In genomic region chr2:31319391-31320175, GRCh38 we compare ENCODE assay signal across 8 cellular contexts.
DNase-seq lines count a peak whose midpoint lies in the region; ATAC-seq and TF ChIP-seq lines count a peak whose summit lies in the region.

No MANE protein-coding gene starts in this region.

- peak overlapping the region; percentile 86; the same call in 1 of the 2 replicates for H3K23ac ChIP-seq in IMR-90 (ENCODE audit: low read depth, low read length)

- H3K27ac ChIP-seq in IMR-90 (ENCODE audit: insufficient read depth, low read length): peak overlapping the region; percentile 80

- H3K4me1 ChIP-seq in IMR-90 (ENCODE audit: control insufficient read depth, insufficient read depth, low read length): peaks cover 19% of the 10 kb centered on the region

- H4K5ac ChIP-seq in IMR-90 (ENCODE audit: low read depth, low read length): peak overlapping the region; percentile 14

- no peak overlapping the region for H3K9ac ChIP-seq in IMR-90 (ENCODE audit: low read depth, low read length)

- peak overlapping the region; percentile 72 for H2AK5ac ChIP-seq in IMR-90 (ENCODE audit: low read depth, low read length)

- no peaks in the 10 kb centered on the region for H3K9me3 ChIP-seq in IMR-90 (ENCODE audit: control insufficient read depth, insufficient read depth, low read length)

- no CpG with 5 or more reads among the region's 7 CpGs for WGBS in IMR-90 (ENCODE audit: extremely low coverage in 2 of 2, insufficient read length in 1 of 2), 2 experiments

- dilution Hi-C loops in IMR-90 (cut with HindIII; ENCODE audit: low sequenced_read_pairs, unreplicated experiment): no loop called here

- peak overlapping the region; percentile 83 for H3K14ac ChIP-seq in IMR-90 (replicated peaks; ENCODE audit: low read depth, low read length)

- H3K4ac ChIP-seq in IMR-90 (ENCODE audit: low read depth, low read length): peak overlapping the region; percentile 85

- no peaks in the 10 kb centered on the region for H3K27me3 ChIP-seq in IMR-90 (ENCODE audit: control insufficient read depth, insufficient read depth, low read length)

- in situ Hi-C loops in IMR-90 (cut with MboI; ENCODE audit: low sequenced_read_pairs): no loop called here

- peak overlapping the region; percentile 1; the same call in 1 of the 2 replicates for H3K4me2 ChIP-seq in IMR-90 (ENCODE audit: low read depth, low read length)

- peak overlapping the region; percentile 78 for H2BK20ac ChIP-seq in IMR-90 (ENCODE audit: low read depth, low read length)

- no peaks in the 10 kb centered on the region for H3K79me1 ChIP-seq in IMR-90 (ENCODE audit: low read depth in 1 of 2, low read length in 2 of 2)

- no peak for TF ChIP-seq POLR2A in IMR-90 (IDR thresholded peaks at IDR 0.05; ENCODE audit: low read depth, low read length)

- peak overlapping the region; percentile 73 for H2AK9ac ChIP-seq in IMR-90 (replicated peaks; ENCODE audit: low read depth, low read length, poor library complexity)

- intact Hi-C loops in IMR-90 (cut with micrococcal nuclease): loop anchor here (1.0 to 2.0 kb wide), 2 partner anchors 31 to 45 kb away; no protein-coding TSS in a partner anchor

- no peaks in the 10 kb centered on the region for H3K36me3 Mint-ChIP-seq in immature natural killer cell

- ATAC-seq in IMR-90 (ENCODE audit: low read depth): peak; percentile 68
- no peak for ATAC-seq in HG03175 (IDR thresholded peaks at IDR 0.05; ENCODE audit: unreplicated experiment)
- ATAC-seq in GM19455 (IDR thresholded peaks at IDR 0.05; ENCODE audit: unreplicated experiment): no peak
- no peak for ATAC-seq in HG03139 (IDR thresholded peaks at IDR 0.05; ENCODE audit: unreplicated experiment)

- H4K8ac ChIP-seq in IMR-90 (ENCODE audit: low read depth in 2 of 2, low read length in 2 of 2): peak overlapping the region in 1 of 2 experiments; percentile 89; a peak in 1 of 4 replicates

- 0 out of 2 replicates have a peak overlapping the region, but pooled peaks have one; percentile 43 for H3K56ac ChIP-seq in IMR-90 (ENCODE audit: extremely low read depth, insufficient read depth, low read length)

- no peak overlapping the region for H3K4me3 ChIP-seq in IMR-90 (ENCODE audit: insufficient read depth, low read depth, low read length)

- peaks cover 62 to 64% of the 10 kb centered on the region in 2 donors for H3K4me1 Mint-ChIP-seq in immature natural killer cell

- peak in 2 of 3 donors; percentile 12 to 32 for DNase-seq in stimulated activated CD4-positive, alpha-beta T cell treated with anti-CD3 and anti-CD28 coated beads, Interleukin-12 subunit alpha, Interleukin-12 subunit beta, amount 100 ng/mL, for 48 hours (ENCODE audit: low read depth in 2 of 3, low spot score in 1 of 3)
- no peak for DNase-seq in stimulated activated CD4-positive, alpha-beta T cell treated with anti-CD3 and anti-CD28 coated beads, Interleukin-12 subunit alpha, Interleukin-12 subunit beta, amount 100 ng/mL, for 4 hours
- DNase-seq in IMR-90: peak; percentile 85
- peak; percentile 31 to 52 for DNase-seq in activated CD4-positive, alpha-beta T cell treated with anti-CD3 and anti-CD28 coated beads, Interleukin-2, amount 50 U/mL, for 48 hours
- DNase-seq in immature natural killer cell: peak in 1 of 3 donors; percentile 16

- peak overlapping the region; percentile 26 to 72 (median 61) for H3K4me3 Mint-ChIP-seq in immature natural killer cell

- H4K20me1 ChIP-seq in IMR-90 (ENCODE audit: insufficient read depth, low read length): no peaks in the 10 kb centered on the region

- TF ChIP-seq CTCF in IMR-90 (conservative IDR thresholded peaks at IDR 0.05; ENCODE audit: low read depth, low read length): no peak

- no peaks in the 10 kb centered on the region for H3K9me3 Mint-ChIP-seq in immature natural killer cell

- no peaks in the 10 kb centered on the region for H3K36me3 ChIP-seq in IMR-90 (ENCODE audit: control insufficient read depth, insufficient read depth, low read length)

- TF ChIP-seq RAD21 in IMR-90 (IDR thresholded peaks at IDR 0.05; ENCODE audit: low read length): no peak

- H3K9me1 ChIP-seq in IMR-90 (ENCODE audit: insufficient read depth, low read length): peaks cover 8% of the 10 kb centered on the region; the same call in 1 of the 2 replicates

- CTCF ChIA-PET in IMR-90 (lab: Yijun Ruan, JAX): interaction anchor here (0.6 to 1.9 kb wide), 4 partner anchors 13 to 83 kb away, joined by 3 to 9 read pairs (median 4); no protein-coding TSS in a partner anchor

- H2BK5ac ChIP-seq in IMR-90 (ENCODE audit: low read depth, low read length, poor library complexity, severe bottlenecking): peak overlapping the region; percentile 80

- no TSS peak for BruUV-seq in IMR-90 (replicated peaks; lab: Mats Ljungman, UMichigan)

- POLR2A ChIA-PET in IMR-90 (lab: Charles Lee; ENCODE audit: unreplicated experiment): interaction anchor here (0.8 kb wide), 1 partner anchor 45 kb away, joined by 7 read pairs; no protein-coding TSS in a partner anchor

- peak overlapping the region; percentile 53 for H3K18ac ChIP-seq in IMR-90 (ENCODE audit: low read depth, low read length)

- peak overlapping the region; percentile 79 to 93 (median 88) for H3K27ac Mint-ChIP-seq in immature natural killer cell

- peak overlapping the region; percentile 91 for H2BK120ac ChIP-seq in IMR-90 (ENCODE audit: low read depth, low read length)

- peaks cover 0 to 3% (median 2%) of the 10 kb centered on the region in 3 donors for H3K27me3 Mint-ChIP-seq in immature natural killer cell (ENCODE audit: low read depth in 3 of 3)

- peak overlapping the region; percentile 60 for H2AFZ ChIP-seq in IMR-90 (replicated peaks; ENCODE audit: low read length, poor library complexity)

- peak overlapping the region; percentile 26; the same call in 1 of the 2 replicates for H4K91ac ChIP-seq in IMR-90 (ENCODE audit: insufficient read depth, low read depth, low read length)

- peak overlapping the region; percentile 5; the same call in 2 of the 3 replicates for H2BK15ac ChIP-seq in IMR-90 (ENCODE audit: low read depth, low read length)

TF ChIP-seq in IMR-90, 13 proteins besides CTCF, POLR2A, EP300 and RAD21:
- TF ChIP-seq MAZ (IDR thresholded peaks at IDR 0.05; ENCODE audit: borderline replicate concordance, low read depth, low read length) (no peak), MXI1 (IDR thresholded peaks at IDR 0.05; ENCODE audit: borderline replicate concordance, low read depth, low read length) (no peak), RCOR1 (IDR thresholded peaks at IDR 0.05; ENCODE audit: insufficient replicate concordance, low read length) (no peak), USF2 (IDR thresholded peaks at IDR 0.05; ENCODE audit: low read depth, low read length) (no peak), SMC3 (IDR thresholded peaks at IDR 0.05; ENCODE audit: low read depth, low read length) (no peak)
